8 cellular contexts compared by ENCODE assay signal in the genomic region with DNA sequence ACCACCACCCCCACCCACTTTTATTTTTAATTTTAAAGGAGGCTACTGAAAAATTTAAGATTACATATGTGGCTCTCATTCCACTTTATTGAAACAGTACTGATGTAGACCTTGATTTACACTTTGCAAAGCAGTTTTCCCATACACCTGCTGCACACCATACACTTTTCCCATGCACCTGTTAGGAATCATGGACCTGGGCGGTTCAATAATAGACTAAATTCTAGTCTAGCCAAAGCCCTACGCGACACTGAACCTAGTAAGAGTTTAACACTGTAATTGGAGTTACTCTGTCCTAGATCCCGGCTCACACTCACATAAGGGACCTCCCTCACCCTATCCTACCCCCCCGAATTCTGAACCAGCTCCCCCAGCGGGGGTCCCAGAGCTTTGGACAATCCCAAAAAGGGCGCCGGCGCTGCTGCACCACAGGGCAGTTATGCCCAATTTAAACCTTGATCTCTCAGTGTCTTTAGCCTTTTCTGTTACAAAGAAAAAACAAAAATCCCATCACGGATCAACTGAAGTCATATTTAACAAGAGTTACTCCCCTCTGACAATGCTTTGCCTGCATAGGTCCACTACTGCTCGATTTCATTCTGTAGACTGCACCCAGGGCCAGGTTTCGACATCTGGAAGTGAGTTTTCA. TPM values are rescaled to one million over a fixed set of nuclear protein-coding genes. Genes with fewer than 3 reads are reported as not detected.
A peak's percentile ranks its signal among the peaks of the same experiment; 100 is the strongest.
DNase-seq lines count a peak whose midpoint lies in the region; ATAC-seq and TF ChIP-seq lines count a peak whose summit lies in the region.

No MANE protein-coding gene starts in this region.

- H3K4me3 ChIP-seq in dorsolateral prefrontal cortex = peak overlapping the region; percentile 52 to 95 (median 75)

- H3K27me3 ChIP-seq in dorsolateral prefrontal cortex = no peaks in the 10 kb centered on the region

- H3K4me3 Mint-ChIP-seq in HFFc6 = peak overlapping the region; percentile 91
- H3K4me3 Mint-ChIP-seq in natural killer cell = peak overlapping the region; percentile 95

- TF ChIP-seq CTCF in HFFc6 (IDR thresholded peaks at IDR 0.05) = no peak
- TF ChIP-seq CTCF in dorsolateral prefrontal cortex (IDR thresholded peaks at IDR 0.05 in 54 of 56, conservative IDR thresholded peaks at IDR 0.05 in 2 of 56; ENCODE audit: low read depth in 1 of 56, partially characterized antibody in 56 of 56) = no peak
- TF ChIP-seq CTCF in natural killer cell (IDR thresholded peaks at IDR 0.05) = no peak

- peak; percentile 20 for ATAC-seq in GM18517 (IDR thresholded peaks at IDR 0.05; ENCODE audit: unreplicated experiment)
- ATAC-seq in natural killer cell = peak in 2 of 3 donors; percentile 0 to 1

- no peak for DNase-seq in HFFc6
- DNase-seq in NCI-H510A (lab: John Stamatoyannopoulos, UW) = peak; percentile 84
- peak in 1 of 10 donors; percentile 10 for DNase-seq in dorsolateral prefrontal cortex
- DNase-seq in natural killer cell = no peak
- DNase-seq in NCI-H187 treated with DMSO at 0.1 percent for 48 hours (lab: John Stamatoyannopoulos, UW) = no peak
- DNase-seq in NCI-H128 (lab: John Stamatoyannopoulos, UW; ENCODE audit: unreplicated experiment) = no peak
- no peak for DNase-seq in COLO829 (ENCODE audit: low spot score)

- H3K9me3 Mint-ChIP-seq in HFFc6 (no peaks in the 10 kb centered on the region), natural killer cell (no peaks in the 10 kb centered on the region)

- H3K27ac Mint-ChIP-seq in HFFc6 (peak overlapping the region; percentile 80), natural killer cell (peak overlapping the region; percentile 67 to 88)

- H3K36me3 Mint-ChIP-seq in HFFc6 (ENCODE audit: low read depth) (no peaks in the 10 kb centered on the region), natural killer cell (no peaks in the 10 kb centered on the region)

- H3K4me1 Mint-ChIP-seq in HFFc6 (ENCODE audit: low read depth) (peaks cover 46% of the 10 kb centered on the region), natural killer cell (peaks cover 40 to 49% of the 10 kb centered on the region in 2 donors)

- H3K27ac ChIP-seq in dorsolateral prefrontal cortex = peak overlapping the region in 58 of 59 donors; percentile 53 to 99 (median 96)

- intact Hi-C loops in dorsolateral prefrontal cortex (cut with DNase I) (loop anchor here in 1 of 2 donors (5.0 kb wide), 1 partner anchor 90 kb away; no protein-coding TSS in a partner anchor), natural killer cell (cut with micrococcal nuclease) (loop anchor here (5.0 to 10.0 kb wide), 3 partner anchors 55 to 970 kb away; a partner anchor contains a TSS)

- no peaks in the 10 kb centered on the region; the same call in 1 of the 2 replicates for H3K27me3 Mint-ChIP-seq in HFFc6 (ENCODE audit: insufficient read depth)
- H3K27me3 Mint-ChIP-seq in natural killer cell (ENCODE audit: low read depth in 2 of 2) = no peaks in the 10 kb centered on the region

RNA-seq across cellular contexts. Expression of a gene that starts 2.4 kb away (rescaled TPM):
- 10 to 100 TPM; 10.6 to 18.1 (median 16.0) TPM for total RNA-seq in HFFc6 (2021; fragmentation: NEBNext Ultra II Directional; extraction: Animal tissue kit (Norgen Biotek cat#: 25700))
- total RNA-seq in dorsolateral prefrontal cortex (100 to 1,000 TPM in 3 of 120 experiments, 10 to 100 TPM in 117; 28.3 to 113 (median 64.6) TPM), natural killer cell (10 to 100 TPM; 39.0 to 52.7 (median 39.2) TPM)
